Comparison of ENCODE assay signal across 9 cellular contexts in genomic region chr1:203557958-203558760, GRCh38.
DNase-seq lines count a peak whose midpoint lies in the region; ATAC-seq and TF ChIP-seq lines count a peak whose summit lies in the region.
"Had no signal": no experiment of that assay in that cellular context is flagged by ENCODE, and none has a peak within 500 bp of the region (broad histone marks: within the 10 kb centered on the region; RNA-seq: fewer than 3 reads in every experiment).

No MANE protein-coding gene starts in this region.

- H3K9ac ChIP-seq in skeletal muscle tissue (ENCODE audit: low read depth in 1 of 3, low read length in 3 of 3) = peak overlapping the region in 2 of 3 donors; percentile 17 to 40

- H3K27ac ChIP-seq in skeletal muscle tissue (ENCODE audit: low read depth, low read length) = peak overlapping the region; percentile 84

- DNase-seq in HFF-Myc (ENCODE audit: extremely low read depth, low read depth) (peak; percentile 84), head of caudate nucleus (peak in 38 of 42 donors; percentile 6 to 87 (median 46)), NCI-H774 (lab: John Stamatoyannopoulos, UW) (no peak)
- DNase-seq in activated CD4-positive, alpha-beta T cell treated with anti-CD3 and anti-CD28 coated beads for 1 hour = no peak
- no peak for DNase-seq in stimulated activated CD4-positive, alpha-beta T cell treated with anti-CD3 and anti-CD28 coated beads, Interleukin-4, amount 100 ng/mL, for 24 hours

- no peaks in the 10 kb centered on the region for H3K9me3 ChIP-seq in skeletal muscle tissue (ENCODE audit: control insufficient read depth in 3 of 3, low read length in 3 of 3)
- H3K9me3 ChIP-seq: Peyer's patch had no signal

- H3K4me3 ChIP-seq in HFF-Myc (replicated peaks; ENCODE audit: low read depth, low read length) (no peak overlapping the region), skeletal muscle tissue (ENCODE audit: low read length in 3 of 3) (peak overlapping the region in 2 of 3 donors; percentile 17 to 42)
- H3K4me3 ChIP-seq: Peyer's patch had no signal

- H3K36me3 ChIP-seq in skeletal muscle tissue (ENCODE audit: control insufficient read depth in 3 of 3, insufficient read depth in 3 of 3, low read length in 3 of 3) = no peaks in the 10 kb centered on the region
- H3K36me3 ChIP-seq: Peyer's patch had no signal

- intact Hi-C loops in head of caudate nucleus (cut with DNase I) = no loop called here

- TF ChIP-seq CTCF in HFF-Myc (IDR thresholded peaks at IDR 0.05; ENCODE audit: low read depth, low read length, missing control alignments) = no peak

- no peaks in the 10 kb centered on the region for H3K27me3 ChIP-seq in skeletal muscle tissue (ENCODE audit: control insufficient read depth in 3 of 3, insufficient read depth in 3 of 3, low read length in 3 of 3)
- H3K27me3 ChIP-seq: Peyer's patch had no signal

- ATAC-seq in SK-N-SH treated with all-trans-retinoic acid at 6 μM for 48 hours = peak; percentile 52
- no peak for ATAC-seq in GM21717 (IDR thresholded peaks at IDR 0.05; ENCODE audit: unreplicated experiment)

- peaks cover 42 to 54% (median 46%) of the 10 kb centered on the region in 3 donors for H3K4me1 ChIP-seq in skeletal muscle tissue (ENCODE audit: control insufficient read depth in 3 of 3, insufficient read depth in 3 of 3, low read length in 3 of 3)

TF ChIP-seq in SK-N-SH treated with all-trans-retinoic acid at 6 μM for 48 hours, 23 proteins besides CTCF, POLR2A, EP300 and RAD21:
- TF ChIP-seq, protein P1, sequence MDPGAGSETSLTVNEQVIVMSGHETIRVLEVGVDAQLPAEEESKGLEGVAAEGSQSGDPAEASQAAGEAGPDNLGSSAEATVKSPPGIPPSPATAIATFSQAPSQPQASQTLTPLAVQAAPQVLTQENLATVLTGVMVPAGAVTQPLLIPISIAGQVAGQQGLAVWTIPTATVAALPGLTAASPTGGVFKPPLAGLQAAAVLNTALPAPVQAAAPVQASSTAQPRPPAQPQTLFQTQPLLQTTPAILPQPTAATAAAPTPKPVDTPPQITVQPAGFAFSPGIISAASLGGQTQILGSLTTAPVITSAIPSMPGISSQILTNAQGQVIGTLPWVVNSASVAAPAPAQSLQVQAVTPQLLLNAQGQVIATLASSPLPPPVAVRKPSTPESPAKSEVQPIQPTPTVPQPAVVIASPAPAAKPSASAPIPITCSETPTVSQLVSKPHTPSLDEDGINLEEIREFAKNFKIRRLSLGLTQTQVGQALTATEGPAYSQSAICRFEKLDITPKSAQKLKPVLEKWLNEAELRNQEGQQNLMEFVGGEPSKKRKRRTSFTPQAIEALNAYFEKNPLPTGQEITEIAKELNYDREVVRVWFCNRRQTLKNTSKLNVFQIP (CRISPR knock-in tag; IDR thresholded peaks at IDR 0.05; ENCODE audit: borderline replicate concordance, low read depth) = peak; percentile 62; the same call in 1 of the 2 replicates
- no peak for TF ChIP-seq RARB (CRISPR knock-in tag; IDR thresholded peaks at IDR 0.05)
- TF ChIP-seq TOX (CRISPR knock-in tag; IDR thresholded peaks at IDR 0.05; ENCODE audit: borderline replicate concordance) = 0 out of 2 replicates have a peak, but pooled peaks have one; percentile 16
- TF ChIP-seq GLIS3 (CRISPR knock-in tag; IDR thresholded peaks at IDR 0.05) = no peak
- TF ChIP-seq OSR1 (CRISPR knock-in tag; IDR thresholded peaks at IDR 0.05) = peak; percentile 79; the same call in 1 of the 2 replicates
- no peak for TF ChIP-seq BACH2 (CRISPR knock-in tag; IDR thresholded peaks at IDR 0.05; ENCODE audit: borderline replicate concordance)
- no peak for TF ChIP-seq CSDC2 (CRISPR knock-in tag; IDR thresholded peaks at IDR 0.05)
- TF ChIP-seq, protein P2, sequence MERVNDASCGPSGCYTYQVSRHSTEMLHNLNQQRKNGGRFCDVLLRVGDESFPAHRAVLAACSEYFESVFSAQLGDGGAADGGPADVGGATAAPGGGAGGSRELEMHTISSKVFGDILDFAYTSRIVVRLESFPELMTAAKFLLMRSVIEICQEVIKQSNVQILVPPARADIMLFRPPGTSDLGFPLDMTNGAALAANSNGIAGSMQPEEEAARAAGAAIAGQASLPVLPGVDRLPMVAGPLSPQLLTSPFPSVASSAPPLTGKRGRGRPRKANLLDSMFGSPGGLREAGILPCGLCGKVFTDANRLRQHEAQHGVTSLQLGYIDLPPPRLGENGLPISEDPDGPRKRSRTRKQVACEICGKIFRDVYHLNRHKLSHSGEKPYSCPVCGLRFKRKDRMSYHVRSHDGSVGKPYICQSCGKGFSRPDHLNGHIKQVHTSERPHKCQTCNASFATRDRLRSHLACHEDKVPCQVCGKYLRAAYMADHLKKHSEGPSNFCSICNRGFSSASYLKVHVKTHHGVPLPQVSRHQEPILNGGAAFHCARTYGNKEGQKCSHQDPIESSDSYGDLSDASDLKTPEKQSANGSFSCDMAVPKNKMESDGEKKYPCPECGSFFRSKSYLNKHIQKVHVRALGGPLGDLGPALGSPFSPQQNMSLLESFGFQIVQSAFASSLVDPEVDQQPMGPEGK (CRISPR knock-in tag; IDR thresholded peaks at IDR 0.05; ENCODE audit: borderline replicate concordance) = 0 out of 2 replicates have a peak, but pooled peaks have one; percentile 35
- no peak for TF ChIP-seq ZNF8 (CRISPR knock-in tag; IDR thresholded peaks at IDR 0.05)

Comparison
In these comparisons a context has a peak if more than half of its experiments do, and no peak if none do; other contexts are left out.
1. DNase-seq: peak in HFF-Myc (single experiment) and head of caudate nucleus (38 of 42); none in activated CD4-positive, alpha-beta T cell treated with anti-CD3 and anti-CD28 coated beads for 1 hour (single experiment), stimulated activated CD4-positive, alpha-beta T cell treated with anti-CD3 and anti-CD28 coated beads, Interleukin-4, amount 100 ng/mL, for 24 hours (single experiment) and NCI-H774 (single experiment).